ENCODE assay signal across 10 cellular contexts in the genomic region with DNA sequence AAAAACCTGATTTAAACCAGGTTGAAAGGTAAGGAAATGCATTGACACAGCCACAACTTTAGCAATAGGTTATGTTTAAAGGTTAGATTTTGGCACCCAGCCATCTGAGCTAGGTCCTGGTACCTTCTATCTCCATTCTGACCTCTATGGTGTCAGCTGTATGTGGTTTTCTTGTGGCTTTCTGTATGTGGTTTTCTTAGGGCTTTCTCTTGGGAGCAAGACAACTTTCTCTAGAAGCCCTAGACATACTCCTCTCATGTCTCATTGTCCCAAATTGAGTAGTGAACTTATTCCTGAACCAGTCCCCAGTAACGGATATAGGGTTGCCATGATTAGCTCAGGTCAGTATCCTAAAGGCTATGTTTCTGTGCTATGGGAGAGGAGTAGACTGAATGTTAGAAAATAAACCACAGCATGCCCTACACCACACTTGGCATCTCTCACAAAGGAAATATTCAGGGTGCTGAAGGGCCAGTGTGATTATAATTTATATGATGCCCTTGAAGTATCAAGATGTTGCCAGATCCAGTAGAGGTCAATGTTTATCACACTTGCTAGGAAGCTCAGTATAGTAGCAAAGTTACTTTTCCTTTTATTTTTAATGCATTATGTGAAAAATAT.
DNase-seq lines count a peak whose midpoint lies in the region; ATAC-seq and TF ChIP-seq lines count a peak whose summit lies in the region.
"Had no signal": no experiment of that assay in that cellular context is flagged by ENCODE, and none has a peak within 500 bp of the region (broad histone marks: within the 10 kb centered on the region; RNA-seq: fewer than 3 reads in every experiment).

No MANE protein-coding gene starts in this region.

- POLR2A ChIA-PET in Caco-2 (lab: Charles Lee) = no interaction called here

- H3K36me3 ChIP-seq in Caco-2 (ENCODE audit: control insufficient read depth, insufficient read depth, low read length) = no peaks in the 10 kb centered on the region
- H3K36me3 ChIP-seq: spleen had no signal

- H3K9me3 Mint-ChIP-seq in effector memory CD8-positive, alpha-beta T cell = no peaks in the 10 kb centered on the region
- H3K9me3 Mint-ChIP-seq in Caco-2 (ENCODE audit: unreplicated experiment) = no peaks in the 10 kb centered on the region

- H3K4me3 ChIP-seq in Caco-2 (ENCODE audit: low read depth, low read length) = no peak overlapping the region
- H3K4me3 ChIP-seq: spleen had no signal

- no peak for TF ChIP-seq CTCF in Caco-2 (IDR thresholded peaks at IDR 0.05; ENCODE audit: insufficient read depth in 1 of 2, low read depth in 1 of 2, low read length in 1 of 2, severe bottlenecking in 1 of 2, unreplicated experiment in 1 of 2)

- DNase-seq in GDM1 (lab: John Stamatoyannopoulos, UW) (peak; percentile 11), HT1080 (ENCODE audit: low read depth) (peak; percentile 56), iPS-NIHi11 (ENCODE audit: low spot score) (no peak), Caco-2 (no peak)
- no peak for DNase-seq in effector memory CD8-positive, alpha-beta T cell
- no peak for DNase-seq in central memory CD4-positive, alpha-beta T cell
- DNase-seq: NCI-H774, spleen had no signal

- no peaks in the 10 kb centered on the region for H3K27me3 Mint-ChIP-seq in effector memory CD8-positive, alpha-beta T cell
- H3K27me3 Mint-ChIP-seq in Caco-2 (ENCODE audit: insufficient read depth, unreplicated experiment) = no peaks in the 10 kb centered on the region

- H3K36me3 Mint-ChIP-seq in effector memory CD8-positive, alpha-beta T cell (ENCODE audit: insufficient read depth) = no peaks in the 10 kb centered on the region
- H3K36me3 Mint-ChIP-seq in Caco-2 (ENCODE audit: insufficient read depth, unreplicated experiment) = no peaks in the 10 kb centered on the region

- H3K4me3 Mint-ChIP-seq in effector memory CD8-positive, alpha-beta T cell = no peak overlapping the region
- H3K4me3 Mint-ChIP-seq in Caco-2 (ENCODE audit: unreplicated experiment) = no peak overlapping the region

- CTCF ChIA-PET in Caco-2 (lab: Charles Lee) = no interaction called here

- no TSS peak for BruUV-seq in Caco-2 (replicated peaks; lab: Mats Ljungman, UMichigan)

- peaks cover 4 to 11% of the 10 kb centered on the region in 2 donors for H3K4me1 Mint-ChIP-seq in effector memory CD8-positive, alpha-beta T cell (ENCODE audit: low read depth in 2 of 2)
- H3K4me1 Mint-ChIP-seq in Caco-2 (ENCODE audit: low read depth, unreplicated experiment) = no peaks in the 10 kb centered on the region

- intact Hi-C loops in Caco-2 (cut with micrococcal nuclease; ENCODE audit: unreplicated experiment) = no loop called here

- no peaks in the 10 kb centered on the region for H3K9me3 ChIP-seq in Caco-2
- H3K9me3 ChIP-seq: spleen had no signal

- no peaks in the 10 kb centered on the region for H3K27me3 ChIP-seq in Caco-2 (replicated peaks; ENCODE audit: control insufficient read depth, insufficient read depth, low read length)
- H3K27me3 ChIP-seq: spleen had no signal

- H3K27ac Mint-ChIP-seq in effector memory CD8-positive, alpha-beta T cell = peak overlapping the region in 1 of 2 donors; percentile 52
- no peak overlapping the region for H3K27ac Mint-ChIP-seq in Caco-2 (ENCODE audit: unreplicated experiment)

- ATAC-seq in GM21381 (IDR thresholded peaks at IDR 0.05; ENCODE audit: unreplicated experiment) (peak; percentile 80), GM19328 (IDR thresholded peaks at IDR 0.05; ENCODE audit: unreplicated experiment) (no peak)
- ATAC-seq in effector memory CD8-positive, alpha-beta T cell (replicated peaks) = peak; percentile 35

- peaks cover 14% of the 10 kb centered on the region for H3K4me1 ChIP-seq in Caco-2

Comparison
In these comparisons a context has a peak if more than half of its experiments do, and no peak if none do; other contexts are left out.
1. DNase-seq: peak in GDM1 (single experiment) and HT1080 (single experiment); none in effector memory CD8-positive, alpha-beta T cell (0 of 3), iPS-NIHi11 (single experiment), Caco-2 (0 of 2) and central memory CD4-positive, alpha-beta T cell (single experiment).